In the genomic region with DNA sequence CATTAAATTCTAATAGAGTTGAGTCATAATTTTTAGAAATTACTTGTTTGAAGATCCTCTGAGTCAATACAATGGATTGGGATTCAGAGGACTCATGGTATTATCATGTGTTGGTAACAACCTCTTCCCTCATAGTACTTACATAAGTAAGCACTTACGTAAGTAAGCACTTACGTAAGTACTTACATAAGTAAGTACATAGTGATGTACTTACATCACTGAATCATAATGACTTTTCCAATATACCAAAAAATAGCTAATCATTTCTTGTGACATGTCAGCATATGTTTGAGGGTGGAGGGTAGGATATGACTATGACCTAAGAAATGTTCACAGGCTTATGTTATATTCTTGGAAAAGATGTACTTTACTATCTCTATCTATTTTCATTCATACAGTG, we compare ENCODE assay signal across 21 cellular contexts.
A peak's percentile ranks its signal among the peaks of the same experiment; 100 is the strongest.
DNase-seq lines count a peak whose midpoint lies in the region; ATAC-seq and TF ChIP-seq lines count a peak whose summit lies in the region.
"Had no signal": no experiment of that assay in that cellular context is flagged by ENCODE, and none has a peak within 500 bp of the region (broad histone marks: within the 10 kb centered on the region; RNA-seq: fewer than 3 reads in every experiment).

No MANE protein-coding gene starts in this region.

- no peak overlapping the region for H2BK12ac ChIP-seq in mesenchymal stem cell (ENCODE audit: low read length in 2 of 2)

- no peak overlapping the region for H3K4me3 ChIP-seq in BJ (ENCODE audit: low read depth, low read length)
- H3K4me3 ChIP-seq in IMR-90 (ENCODE audit: insufficient read depth, low read depth, low read length), result no peak overlapping the region
- no peak overlapping the region for H3K4me3 ChIP-seq in mesenchymal stem cell (ENCODE audit: insufficient read depth in 1 of 2, low read depth in 1 of 2, low read length in 2 of 2)
- no peak overlapping the region for H3K4me3 ChIP-seq in sigmoid colon
- H3K4me3 ChIP-seq in neural progenitor cell, result no peak overlapping the region
- H3K4me3 ChIP-seq: esophagus squamous epithelium, GM23338, lung, Peyer's patch had no signal

- H2BK5ac ChIP-seq in IMR-90 (ENCODE audit: low read depth, low read length, poor library complexity, severe bottlenecking), result peak overlapping the region; percentile 65
- no peak overlapping the region for H2BK5ac ChIP-seq in mesenchymal stem cell (ENCODE audit: low read depth, low read length, poor library complexity, severe bottlenecking)

- H3K9ac ChIP-seq in IMR-90 (ENCODE audit: low read depth, low read length) (no peak overlapping the region), mesenchymal stem cell (ENCODE audit: low read length) (no peak overlapping the region), neural progenitor cell (no peak overlapping the region)

- DNase-seq in BJ (ENCODE audit: low read depth) (peak; percentile 96), IMR-90 (peak; percentile 96), dedifferentiated amniotic fluid mesenchymal stem cell (ENCODE audit: extremely low spot score) (peak; percentile 57), mesenchymal stem cell (peak; percentile 59), DMS53 (lab: John Stamatoyannopoulos, UW) (no peak), sigmoid colon (no peak), neural progenitor cell (ENCODE audit: low spot score) (no peak)
- DNase-seq: activated CD8-positive, alpha-beta memory T cell treated with anti-CD3 and anti-CD28 coated beads for 24 hours; anterior cingulate cortex; dermis blood vessel endothelial cell; esophagus squamous epithelium; NCI-H1048; NCI-H748 treated with DMSO at 0.1 percent for 48 hours; Peyer's patch; substantia nigra; WERI-Rb-1 had no signal

- BruUV-seq in IMR-90 (replicated peaks; lab: Mats Ljungman, UMichigan), result no TSS peak

- no peak overlapping the region for H2AFZ ChIP-seq in IMR-90 (replicated peaks; ENCODE audit: low read length, poor library complexity)
- H2AFZ ChIP-seq in mesenchymal stem cell (ENCODE audit: low read depth, low read length), result no peak overlapping the region
- no peak overlapping the region for H2AFZ ChIP-seq in neural progenitor cell (replicated peaks)
- H2AFZ ChIP-seq: GM23338 had no signal

- H2BK15ac ChIP-seq in IMR-90 (ENCODE audit: low read depth, low read length) (no peak overlapping the region), mesenchymal stem cell (ENCODE audit: low read depth, poor library complexity, severe bottlenecking) (no peak overlapping the region)

- H3K9me3 ChIP-seq in IMR-90 (ENCODE audit: control insufficient read depth, insufficient read depth, low read length) (no peaks in the 10 kb centered on the region), mesenchymal stem cell (ENCODE audit: control insufficient read depth, low read length) (no peaks in the 10 kb centered on the region), sigmoid colon (no peaks in the 10 kb centered on the region), neural progenitor cell (ENCODE audit: low read depth) (no peaks in the 10 kb centered on the region)
- H3K9me3 ChIP-seq: esophagus squamous epithelium, Peyer's patch had no signal

- no peaks in the 10 kb centered on the region for H3K27me3 Mint-ChIP-seq in neural progenitor cell (ENCODE audit: insufficient read depth, low read depth)
- H3K27me3 Mint-ChIP-seq: natural killer cell treated with Interleukin-12 subunit alpha and Interleukin-12 subunit beta and Interleukin-15 and Interleukin-18, amount 100 ng/mL, for 72 hours had no signal

- H3K18ac ChIP-seq in IMR-90 (ENCODE audit: low read depth, low read length) (no peak overlapping the region), mesenchymal stem cell (ENCODE audit: low read depth in 1 of 2, low read length in 2 of 2) (no peak overlapping the region)

- H3K9me1 ChIP-seq in IMR-90 (ENCODE audit: insufficient read depth, low read length), result no peaks in the 10 kb centered on the region

- H3K4me2 ChIP-seq in IMR-90 (ENCODE audit: low read depth, low read length) (no peak overlapping the region), mesenchymal stem cell (ENCODE audit: low read length, poor library complexity, severe bottlenecking) (no peak overlapping the region), neural progenitor cell (no peak overlapping the region)
- H3K4me2 ChIP-seq: GM23338 had no signal

- no peak overlapping the region for H3K4me3 Mint-ChIP-seq in neural progenitor cell
- H3K4me3 Mint-ChIP-seq: GM23338; natural killer cell treated with Interleukin-12 subunit alpha and Interleukin-12 subunit beta and Interleukin-15 and Interleukin-18, amount 100 ng/mL, for 72 hours had no signal

- no peak; the same call in 1 of the 2 replicates for ATAC-seq in IMR-90 (ENCODE audit: low read depth)
- no peak for ATAC-seq in HG03565 (IDR thresholded peaks at IDR 0.05; ENCODE audit: unreplicated experiment)
- ATAC-seq: GM23338; natural killer cell treated with Interleukin-12 subunit alpha and Interleukin-12 subunit beta and Interleukin-15 and Interleukin-18, amount 100 ng/mL, for 72 hours had no signal

- no peak overlapping the region for H4K5ac ChIP-seq in IMR-90 (ENCODE audit: low read depth, low read length)

- H3K4me1 ChIP-seq in IMR-90 (ENCODE audit: control insufficient read depth, insufficient read depth, low read length), result no peaks in the 10 kb centered on the region
- no peaks in the 10 kb centered on the region for H3K4me1 ChIP-seq in mesenchymal stem cell (ENCODE audit: control insufficient read depth, insufficient read depth, low read depth, low read length)
- no peaks in the 10 kb centered on the region for H3K4me1 ChIP-seq in sigmoid colon
- H3K4me1 ChIP-seq in neural progenitor cell, result no peaks in the 10 kb centered on the region
- H3K4me1 ChIP-seq: esophagus squamous epithelium, Peyer's patch had no signal

- H3F3A ChIP-seq in neural progenitor cell (ENCODE audit: low read depth), result no peaks in the 10 kb centered on the region

- H3K79me1 ChIP-seq in IMR-90 (ENCODE audit: low read depth in 1 of 2, low read length in 2 of 2) (no peaks in the 10 kb centered on the region), mesenchymal stem cell (replicated peaks; ENCODE audit: low read length, poor library complexity, severe bottlenecking) (no peaks in the 10 kb centered on the region)

- H4K8ac ChIP-seq in IMR-90 (ENCODE audit: low read depth in 2 of 2, low read length in 2 of 2) (no peak overlapping the region), mesenchymal stem cell (ENCODE audit: low read length) (no peak overlapping the region)

- H2BK120ac ChIP-seq in IMR-90 (ENCODE audit: low read depth, low read length), result no peak overlapping the region
- H2BK120ac ChIP-seq in mesenchymal stem cell (ENCODE audit: low read depth, low read length), result no peak overlapping the region

- in situ Hi-C loops in IMR-90 (cut with MboI; ENCODE audit: low sequenced_read_pairs), result loop anchor here (10.0 kb wide), 1 partner anchor 151 kb away; no protein-coding TSS in a partner anchor

- TF ChIP-seq EP300 in sigmoid colon (IDR thresholded peaks at IDR 0.05), result no peak

- H3K4ac ChIP-seq in IMR-90 (ENCODE audit: low read depth, low read length), result no peak overlapping the region
- no peak overlapping the region for H3K4ac ChIP-seq in mesenchymal stem cell (ENCODE audit: low read depth in 1 of 2, low read length in 2 of 2)

- H3K27ac Mint-ChIP-seq in neural progenitor cell, result no peak overlapping the region
- H3K27ac Mint-ChIP-seq: GM23338; natural killer cell treated with Interleukin-12 subunit alpha and Interleukin-12 subunit beta and Interleukin-15 and Interleukin-18, amount 100 ng/mL, for 72 hours had no signal

- H3K27ac ChIP-seq in IMR-90 (ENCODE audit: insufficient read depth, low read length), result no peak overlapping the region
- H3K27ac ChIP-seq in mesenchymal stem cell (ENCODE audit: low read length, poor library complexity, severe bottlenecking), result no peak overlapping the region
- H3K27ac ChIP-seq in sigmoid colon, result no peak overlapping the region
- no peak overlapping the region for H3K27ac ChIP-seq in neural progenitor cell
- H3K27ac ChIP-seq: C4-2B, esophagus squamous epithelium, Peyer's patch, WERI-Rb-1 had no signal

- no peaks in the 10 kb centered on the region for H3K79me2 ChIP-seq in neural progenitor cell (ENCODE audit: low read depth)

- H3K36me3 Mint-ChIP-seq in neural progenitor cell, result no peaks in the 10 kb centered on the region
- H3K36me3 Mint-ChIP-seq: natural killer cell treated with Interleukin-12 subunit alpha and Interleukin-12 subunit beta and Interleukin-15 and Interleukin-18, amount 100 ng/mL, for 72 hours had no signal

- POLR2A ChIA-PET in BJ (lab: Charles Lee), result no interaction called here
- POLR2A ChIA-PET in IMR-90 (lab: Charles Lee; ENCODE audit: unreplicated experiment), result no interaction called here

- no peak overlapping the region for H3K56ac ChIP-seq in IMR-90 (ENCODE audit: extremely low read depth, insufficient read depth, low read length)

- H2AK5ac ChIP-seq in IMR-90 (ENCODE audit: low read depth, low read length), result no peak overlapping the region
- no peak overlapping the region for H2AK5ac ChIP-seq in mesenchymal stem cell (ENCODE audit: low read length, severe bottlenecking)

- H2AK9ac ChIP-seq in IMR-90 (replicated peaks; ENCODE audit: low read depth, low read length, poor library complexity), result no peak overlapping the region

- H3K14ac ChIP-seq in IMR-90 (replicated peaks; ENCODE audit: low read depth, low read length) (no peak overlapping the region), mesenchymal stem cell (ENCODE audit: low read length in 2 of 2) (no peak overlapping the region)

- H3K36me3 ChIP-seq in BJ (ENCODE audit: control insufficient read depth, insufficient read depth, low read length) (no peaks in the 10 kb centered on the region), IMR-90 (ENCODE audit: control insufficient read depth, insufficient read depth, low read length) (no peaks in the 10 kb centered on the region), mesenchymal stem cell (ENCODE audit: control insufficient read depth in 1 of 2, insufficient read depth in 2 of 2, low read depth in 1 of 2, low read length in 2 of 2) (no peaks in the 10 kb centered on the region), sigmoid colon (no peaks in the 10 kb centered on the region), neural progenitor cell (no peaks in the 10 kb centered on the region)
- H3K36me3 ChIP-seq: esophagus squamous epithelium, Peyer's patch, WERI-Rb-1 had no signal

- WGBS in IMR-90 (ENCODE audit: extremely low coverage in 2 of 2, insufficient read length in 1 of 2), 2 experiments, result no CpG with 5 or more reads among the region's 2 CpGs
- no CpG with 5 or more reads among the region's 2 CpGs for WGBS in mesenchymal stem cell
- WGBS in sigmoid colon, 2 donors, result 90 to 97% methylated on average over 2 of the region's 2 CpGs

- H4K91ac ChIP-seq in IMR-90 (ENCODE audit: insufficient read depth, low read depth, low read length) (no peak overlapping the region), mesenchymal stem cell (ENCODE audit: low read length) (no peak overlapping the region)

- intact Hi-C loops in IMR-90 (cut with micrococcal nuclease), result no loop called here
- intact Hi-C loops in sigmoid colon (cut with DNase I), result no loop called here

- H3K27me3 ChIP-seq in BJ (ENCODE audit: control insufficient read depth, insufficient read depth, low read length) (no peaks in the 10 kb centered on the region), IMR-90 (ENCODE audit: control insufficient read depth, insufficient read depth, low read length) (no peaks in the 10 kb centered on the region), mesenchymal stem cell (ENCODE audit: control insufficient read depth in 1 of 2, insufficient read depth in 1 of 2, low read length in 2 of 2) (no peaks in the 10 kb centered on the region), sigmoid colon (no peaks in the 10 kb centered on the region), neural progenitor cell (no peaks in the 10 kb centered on the region)
- H3K27me3 ChIP-seq: esophagus squamous epithelium, Peyer's patch had no signal

- TF ChIP-seq POLR2A in IMR-90 (IDR thresholded peaks at IDR 0.05; ENCODE audit: low read depth, low read length) (no peak), sigmoid colon (IDR thresholded peaks at IDR 0.05) (no peak)

- TF ChIP-seq RAD21 in IMR-90 (IDR thresholded peaks at IDR 0.05; ENCODE audit: low read length), result peak; percentile 14; the same call in 1 of the 2 replicates

- H4K20me1 ChIP-seq in IMR-90 (ENCODE audit: insufficient read depth, low read length), result no peaks in the 10 kb centered on the region
- H4K20me1 ChIP-seq in neural progenitor cell (ENCODE audit: low read depth), result no peaks in the 10 kb centered on the region

- TF ChIP-seq CTCF in BJ (IDR thresholded peaks at IDR 0.05; ENCODE audit: insufficient read depth, low read depth, low read length), result no peak
- no peak for TF ChIP-seq CTCF in IMR-90 (conservative IDR thresholded peaks at IDR 0.05; ENCODE audit: low read depth, low read length)
- no peak for TF ChIP-seq CTCF in sigmoid colon (IDR thresholded peaks at IDR 0.05)
- no peak for TF ChIP-seq CTCF in neural progenitor cell (IDR thresholded peaks at IDR 0.05)

- H3K9me3 Mint-ChIP-seq in neural progenitor cell, result no peaks in the 10 kb centered on the region
- H3K9me3 Mint-ChIP-seq: GM23338 had no signal

- dilution Hi-C loops in IMR-90 (cut with HindIII; ENCODE audit: low sequenced_read_pairs, unreplicated experiment), result no loop called here

- no peaks in the 10 kb centered on the region for H3K4me1 Mint-ChIP-seq in neural progenitor cell
- H3K4me1 Mint-ChIP-seq: GM23338 had no signal

- CTCF ChIA-PET in BJ (lab: Yijun Ruan, JAX) (no interaction called here), IMR-90 (lab: Yijun Ruan, JAX) (no interaction called here)

- H3K23ac ChIP-seq in IMR-90 (ENCODE audit: low read depth, low read length) (no peak overlapping the region), mesenchymal stem cell (ENCODE audit: low read length in 2 of 2) (no peak overlapping the region)

- no peak overlapping the region for H2BK20ac ChIP-seq in IMR-90 (ENCODE audit: low read depth, low read length)

Comparison
In these comparisons a context has a peak if more than half of its experiments do, and no peak if none do; other contexts are left out.
1. DNase-seq: peak in BJ (single experiment), IMR-90 (single experiment), dedifferentiated amniotic fluid mesenchymal stem cell (single experiment) and mesenchymal stem cell (single experiment); none in DMS53 (single experiment), sigmoid colon (single experiment) and neural progenitor cell (single experiment).